Comparison of ENCODE assay signal across 1 cellular context in genomic region chr10:11178606-11179221, GRCh38.
TF ChIP-seq lines count a peak whose summit lies in the region.

No MANE protein-coding gene starts in this region.

TF ChIP-seq in K562, 482 proteins besides CTCF, POLR2A, EP300 and RAD21 (continued from another document and continues in another):
- TF ChIP-seq MTA1 (IDR thresholded peaks at IDR 0.05; ENCODE audit: borderline replicate concordance) (peak; percentile 41; the same call in 1 of the 2 replicates), HBP1 (CRISPR knock-in tag; IDR thresholded peaks at IDR 0.05) (no peak), CBX2 (IDR thresholded peaks at IDR 0.05; ENCODE audit: insufficient read depth, low read length, poor library complexity, severe bottlenecking) (no peak), KDM2B (CRISPR knock-in tag; IDR thresholded peaks at IDR 0.05) (no peak), ZNF165 (CRISPR knock-in tag; IDR thresholded peaks at IDR 0.05; ENCODE audit: borderline replicate concordance) (no peak), TAL1 (IDR thresholded peaks at IDR 0.05) (peak; percentile 89), ZNF347 (CRISPR knock-in tag; IDR thresholded peaks at IDR 0.05; ENCODE audit: low read depth) (0 out of 2 replicates have a peak, but pooled peaks have one; percentile 18), SREBF2 (CRISPR knock-in tag; IDR thresholded peaks at IDR 0.05) (no peak), GATAD2A (IDR thresholded peaks at IDR 0.05) (no peak; the same call in 1 of the 2 replicates), ZNF589 (CRISPR knock-in tag; IDR thresholded peaks at IDR 0.05; ENCODE audit: low read depth) (peak; percentile 67; the same call in 1 of the 2 replicates), ELF2 (CRISPR knock-in tag; IDR thresholded peaks at IDR 0.05) (no peak), GMEB1 (CRISPR knock-in tag; IDR thresholded peaks at IDR 0.05) (0 out of 2 replicates have a peak, but pooled peaks have one; percentile 5), TBL1XR1 (IDR thresholded peaks at IDR 0.05; ENCODE audit: low read length in 2 of 2) (peak; percentile 88 to 94), FOXO4 (CRISPR knock-in tag; IDR thresholded peaks at IDR 0.05) (no peak), MTF1 (CRISPR knock-in tag; IDR thresholded peaks at IDR 0.05; ENCODE audit: borderline replicate concordance) (no peak), ZNF449 (CRISPR knock-in tag; IDR thresholded peaks at IDR 0.05) (no peak), BDP1 (IDR thresholded peaks at IDR 0.05; ENCODE audit: insufficient read depth, insufficient read length) (no peak), RBM17 (IDR thresholded peaks at IDR 0.05; ENCODE audit: borderline replicate concordance, low read depth, low read length) (no peak), PYGO2 (tag; IDR thresholded peaks at IDR 0.05) (peak; percentile 77), ZNF436 (CRISPR knock-in tag; IDR thresholded peaks at IDR 0.05) (no peak), PHB (CRISPR knock-in tag; IDR thresholded peaks at IDR 0.05) (no peak), NR1H2 (CRISPR knock-in tag; IDR thresholded peaks at IDR 0.05) (no peak), ZNF282 (CRISPR knock-in tag; IDR thresholded peaks at IDR 0.05) (no peak), ZNF57 (CRISPR knock-in tag; IDR thresholded peaks at IDR 0.05) (no peak), SAP30 (IDR thresholded peaks at IDR 0.05; ENCODE audit: borderline replicate concordance, insufficient read depth, low read depth, low read length, poor library complexity, severe bottlenecking) (no peak), GTF2E2 (tag; IDR thresholded peaks at IDR 0.05) (peak; percentile 72; the same call in 1 of the 2 replicates), CHCHD3 (CRISPR knock-in tag; IDR thresholded peaks at IDR 0.05) (no peak), ELK1 (CRISPR knock-in tag; IDR thresholded peaks at IDR 0.05) (no peak), SMAD2 (IDR thresholded peaks at IDR 0.05; ENCODE audit: low read depth, low read length) (no peak), VEZF1 (CRISPR knock-in tag; IDR thresholded peaks at IDR 0.05) (peak; percentile 98), STAT5A (IDR thresholded peaks at IDR 0.05; ENCODE audit: borderline replicate concordance, low read length) (peak; percentile 90), YBX1 (IDR thresholded peaks at IDR 0.05) (no peak), KAT8 (IDR thresholded peaks at IDR 0.05; ENCODE audit: low read depth) (no peak), SP1 (CRISPR knock-in tag; IDR thresholded peaks at IDR 0.05) (peak; percentile 61; the same call in 1 of the 2 replicates), TCFL5 (CRISPR knock-in tag; conservative IDR thresholded peaks at IDR 0.05) (0 out of 2 replicates have a peak, but pooled peaks have one; percentile 62), RNF2 (IDR thresholded peaks at IDR 0.05) (peak; percentile 98), XRCC3 (IDR thresholded peaks at IDR 0.05) (no peak), IFI16 (CRISPR knock-in tag; IDR thresholded peaks at IDR 0.05) (no peak)
- TF ChIP-seq, protein P1, sequence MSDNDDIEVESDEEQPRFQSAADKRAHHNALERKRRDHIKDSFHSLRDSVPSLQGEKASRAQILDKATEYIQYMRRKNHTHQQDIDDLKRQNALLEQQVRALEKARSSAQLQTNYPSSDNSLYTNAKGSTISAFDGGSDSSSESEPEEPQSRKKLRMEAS (CRISPR knock-in tag; IDR thresholded peaks at IDR 0.05), result peak; percentile 90
- TF ChIP-seq, protein P2, sequence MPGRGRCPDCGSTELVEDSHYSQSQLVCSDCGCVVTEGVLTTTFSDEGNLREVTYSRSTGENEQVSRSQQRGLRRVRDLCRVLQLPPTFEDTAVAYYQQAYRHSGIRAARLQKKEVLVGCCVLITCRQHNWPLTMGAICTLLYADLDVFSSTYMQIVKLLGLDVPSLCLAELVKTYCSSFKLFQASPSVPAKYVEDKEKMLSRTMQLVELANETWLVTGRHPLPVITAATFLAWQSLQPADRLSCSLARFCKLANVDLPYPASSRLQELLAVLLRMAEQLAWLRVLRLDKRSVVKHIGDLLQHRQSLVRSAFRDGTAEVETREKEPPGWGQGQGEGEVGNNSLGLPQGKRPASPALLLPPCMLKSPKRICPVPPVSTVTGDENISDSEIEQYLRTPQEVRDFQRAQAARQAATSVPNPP (IDR thresholded peaks at IDR 0.05; ENCODE audit: borderline replicate concordance, insufficient read depth, insufficient read length), result no peak
- TF ChIP-seq, protein P3, sequence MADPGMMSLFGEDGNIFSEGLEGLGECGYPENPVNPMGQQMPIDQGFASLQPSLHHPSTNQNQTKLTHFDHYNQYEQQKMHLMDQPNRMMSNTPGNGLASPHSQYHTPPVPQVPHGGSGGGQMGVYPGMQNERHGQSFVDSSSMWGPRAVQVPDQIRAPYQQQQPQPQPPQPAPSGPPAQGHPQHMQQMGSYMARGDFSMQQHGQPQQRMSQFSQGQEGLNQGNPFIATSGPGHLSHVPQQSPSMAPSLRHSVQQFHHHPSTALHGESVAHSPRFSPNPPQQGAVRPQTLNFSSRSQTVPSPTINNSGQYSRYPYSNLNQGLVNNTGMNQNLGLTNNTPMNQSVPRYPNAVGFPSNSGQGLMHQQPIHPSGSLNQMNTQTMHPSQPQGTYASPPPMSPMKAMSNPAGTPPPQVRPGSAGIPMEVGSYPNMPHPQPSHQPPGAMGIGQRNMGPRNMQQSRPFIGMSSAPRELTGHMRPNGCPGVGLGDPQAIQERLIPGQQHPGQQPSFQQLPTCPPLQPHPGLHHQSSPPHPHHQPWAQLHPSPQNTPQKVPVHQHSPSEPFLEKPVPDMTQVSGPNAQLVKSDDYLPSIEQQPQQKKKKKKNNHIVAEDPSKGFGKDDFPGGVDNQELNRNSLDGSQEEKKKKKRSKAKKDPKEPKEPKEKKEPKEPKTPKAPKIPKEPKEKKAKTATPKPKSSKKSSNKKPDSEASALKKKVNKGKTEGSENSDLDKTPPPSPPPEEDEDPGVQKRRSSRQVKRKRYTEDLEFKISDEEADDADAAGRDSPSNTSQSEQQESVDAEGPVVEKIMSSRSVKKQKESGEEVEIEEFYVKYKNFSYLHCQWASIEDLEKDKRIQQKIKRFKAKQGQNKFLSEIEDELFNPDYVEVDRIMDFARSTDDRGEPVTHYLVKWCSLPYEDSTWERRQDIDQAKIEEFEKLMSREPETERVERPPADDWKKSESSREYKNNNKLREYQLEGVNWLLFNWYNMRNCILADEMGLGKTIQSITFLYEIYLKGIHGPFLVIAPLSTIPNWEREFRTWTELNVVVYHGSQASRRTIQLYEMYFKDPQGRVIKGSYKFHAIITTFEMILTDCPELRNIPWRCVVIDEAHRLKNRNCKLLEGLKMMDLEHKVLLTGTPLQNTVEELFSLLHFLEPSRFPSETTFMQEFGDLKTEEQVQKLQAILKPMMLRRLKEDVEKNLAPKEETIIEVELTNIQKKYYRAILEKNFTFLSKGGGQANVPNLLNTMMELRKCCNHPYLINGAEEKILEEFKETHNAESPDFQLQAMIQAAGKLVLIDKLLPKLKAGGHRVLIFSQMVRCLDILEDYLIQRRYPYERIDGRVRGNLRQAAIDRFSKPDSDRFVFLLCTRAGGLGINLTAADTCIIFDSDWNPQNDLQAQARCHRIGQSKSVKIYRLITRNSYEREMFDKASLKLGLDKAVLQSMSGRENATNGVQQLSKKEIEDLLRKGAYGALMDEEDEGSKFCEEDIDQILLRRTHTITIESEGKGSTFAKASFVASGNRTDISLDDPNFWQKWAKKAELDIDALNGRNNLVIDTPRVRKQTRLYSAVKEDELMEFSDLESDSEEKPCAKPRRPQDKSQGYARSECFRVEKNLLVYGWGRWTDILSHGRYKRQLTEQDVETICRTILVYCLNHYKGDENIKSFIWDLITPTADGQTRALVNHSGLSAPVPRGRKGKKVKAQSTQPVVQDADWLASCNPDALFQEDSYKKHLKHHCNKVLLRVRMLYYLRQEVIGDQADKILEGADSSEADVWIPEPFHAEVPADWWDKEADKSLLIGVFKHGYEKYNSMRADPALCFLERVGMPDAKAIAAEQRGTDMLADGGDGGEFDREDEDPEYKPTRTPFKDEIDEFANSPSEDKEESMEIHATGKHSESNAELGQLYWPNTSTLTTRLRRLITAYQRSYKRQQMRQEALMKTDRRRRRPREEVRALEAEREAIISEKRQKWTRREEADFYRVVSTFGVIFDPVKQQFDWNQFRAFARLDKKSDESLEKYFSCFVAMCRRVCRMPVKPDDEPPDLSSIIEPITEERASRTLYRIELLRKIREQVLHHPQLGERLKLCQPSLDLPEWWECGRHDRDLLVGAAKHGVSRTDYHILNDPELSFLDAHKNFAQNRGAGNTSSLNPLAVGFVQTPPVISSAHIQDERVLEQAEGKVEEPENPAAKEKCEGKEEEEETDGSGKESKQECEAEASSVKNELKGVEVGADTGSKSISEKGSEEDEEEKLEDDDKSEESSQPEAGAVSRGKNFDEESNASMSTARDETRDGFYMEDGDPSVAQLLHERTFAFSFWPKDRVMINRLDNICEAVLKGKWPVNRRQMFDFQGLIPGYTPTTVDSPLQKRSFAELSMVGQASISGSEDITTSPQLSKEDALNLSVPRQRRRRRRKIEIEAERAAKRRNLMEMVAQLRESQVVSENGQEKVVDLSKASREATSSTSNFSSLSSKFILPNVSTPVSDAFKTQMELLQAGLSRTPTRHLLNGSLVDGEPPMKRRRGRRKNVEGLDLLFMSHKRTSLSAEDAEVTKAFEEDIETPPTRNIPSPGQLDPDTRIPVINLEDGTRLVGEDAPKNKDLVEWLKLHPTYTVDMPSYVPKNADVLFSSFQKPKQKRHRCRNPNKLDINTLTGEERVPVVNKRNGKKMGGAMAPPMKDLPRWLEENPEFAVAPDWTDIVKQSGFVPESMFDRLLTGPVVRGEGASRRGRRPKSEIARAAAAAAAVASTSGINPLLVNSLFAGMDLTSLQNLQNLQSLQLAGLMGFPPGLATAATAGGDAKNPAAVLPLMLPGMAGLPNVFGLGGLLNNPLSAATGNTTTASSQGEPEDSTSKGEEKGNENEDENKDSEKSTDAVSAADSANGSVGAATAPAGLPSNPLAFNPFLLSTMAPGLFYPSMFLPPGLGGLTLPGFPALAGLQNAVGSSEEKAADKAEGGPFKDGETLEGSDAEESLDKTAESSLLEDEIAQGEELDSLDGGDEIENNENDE (IDR thresholded peaks at IDR 0.05; ENCODE audit: low read depth, low read length), result no peak
